ENCODE assay signal across 1 cellular context in the genomic region with DNA sequence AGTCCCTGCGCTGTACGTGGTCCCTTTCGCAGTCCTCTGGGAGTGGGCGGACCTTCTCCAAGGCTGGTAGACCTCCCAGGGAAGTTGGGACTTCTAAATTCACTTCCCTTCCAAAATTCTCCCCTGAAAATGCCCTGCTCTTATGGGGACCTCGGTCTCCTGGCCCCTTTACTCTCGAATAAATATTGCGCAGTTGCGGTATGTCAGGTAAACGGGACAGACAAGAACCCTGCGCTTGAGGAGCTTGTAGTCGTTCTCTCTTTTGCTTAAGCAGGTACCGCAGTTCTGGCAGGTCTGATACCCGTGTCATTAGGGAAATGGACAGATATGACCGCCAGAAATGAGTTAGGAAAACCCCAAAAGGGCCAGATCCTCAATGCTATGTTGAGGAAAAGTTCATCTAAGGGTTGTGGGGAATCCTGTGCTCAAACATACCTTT.
TF ChIP-seq lines count a peak whose summit lies in the region.

No MANE protein-coding gene starts in this region.

TF ChIP-seq in K562, 482 proteins besides CTCF, POLR2A, EP300 and RAD21 (continued from another document and continues in another):
- TF ChIP-seq, protein P1, sequence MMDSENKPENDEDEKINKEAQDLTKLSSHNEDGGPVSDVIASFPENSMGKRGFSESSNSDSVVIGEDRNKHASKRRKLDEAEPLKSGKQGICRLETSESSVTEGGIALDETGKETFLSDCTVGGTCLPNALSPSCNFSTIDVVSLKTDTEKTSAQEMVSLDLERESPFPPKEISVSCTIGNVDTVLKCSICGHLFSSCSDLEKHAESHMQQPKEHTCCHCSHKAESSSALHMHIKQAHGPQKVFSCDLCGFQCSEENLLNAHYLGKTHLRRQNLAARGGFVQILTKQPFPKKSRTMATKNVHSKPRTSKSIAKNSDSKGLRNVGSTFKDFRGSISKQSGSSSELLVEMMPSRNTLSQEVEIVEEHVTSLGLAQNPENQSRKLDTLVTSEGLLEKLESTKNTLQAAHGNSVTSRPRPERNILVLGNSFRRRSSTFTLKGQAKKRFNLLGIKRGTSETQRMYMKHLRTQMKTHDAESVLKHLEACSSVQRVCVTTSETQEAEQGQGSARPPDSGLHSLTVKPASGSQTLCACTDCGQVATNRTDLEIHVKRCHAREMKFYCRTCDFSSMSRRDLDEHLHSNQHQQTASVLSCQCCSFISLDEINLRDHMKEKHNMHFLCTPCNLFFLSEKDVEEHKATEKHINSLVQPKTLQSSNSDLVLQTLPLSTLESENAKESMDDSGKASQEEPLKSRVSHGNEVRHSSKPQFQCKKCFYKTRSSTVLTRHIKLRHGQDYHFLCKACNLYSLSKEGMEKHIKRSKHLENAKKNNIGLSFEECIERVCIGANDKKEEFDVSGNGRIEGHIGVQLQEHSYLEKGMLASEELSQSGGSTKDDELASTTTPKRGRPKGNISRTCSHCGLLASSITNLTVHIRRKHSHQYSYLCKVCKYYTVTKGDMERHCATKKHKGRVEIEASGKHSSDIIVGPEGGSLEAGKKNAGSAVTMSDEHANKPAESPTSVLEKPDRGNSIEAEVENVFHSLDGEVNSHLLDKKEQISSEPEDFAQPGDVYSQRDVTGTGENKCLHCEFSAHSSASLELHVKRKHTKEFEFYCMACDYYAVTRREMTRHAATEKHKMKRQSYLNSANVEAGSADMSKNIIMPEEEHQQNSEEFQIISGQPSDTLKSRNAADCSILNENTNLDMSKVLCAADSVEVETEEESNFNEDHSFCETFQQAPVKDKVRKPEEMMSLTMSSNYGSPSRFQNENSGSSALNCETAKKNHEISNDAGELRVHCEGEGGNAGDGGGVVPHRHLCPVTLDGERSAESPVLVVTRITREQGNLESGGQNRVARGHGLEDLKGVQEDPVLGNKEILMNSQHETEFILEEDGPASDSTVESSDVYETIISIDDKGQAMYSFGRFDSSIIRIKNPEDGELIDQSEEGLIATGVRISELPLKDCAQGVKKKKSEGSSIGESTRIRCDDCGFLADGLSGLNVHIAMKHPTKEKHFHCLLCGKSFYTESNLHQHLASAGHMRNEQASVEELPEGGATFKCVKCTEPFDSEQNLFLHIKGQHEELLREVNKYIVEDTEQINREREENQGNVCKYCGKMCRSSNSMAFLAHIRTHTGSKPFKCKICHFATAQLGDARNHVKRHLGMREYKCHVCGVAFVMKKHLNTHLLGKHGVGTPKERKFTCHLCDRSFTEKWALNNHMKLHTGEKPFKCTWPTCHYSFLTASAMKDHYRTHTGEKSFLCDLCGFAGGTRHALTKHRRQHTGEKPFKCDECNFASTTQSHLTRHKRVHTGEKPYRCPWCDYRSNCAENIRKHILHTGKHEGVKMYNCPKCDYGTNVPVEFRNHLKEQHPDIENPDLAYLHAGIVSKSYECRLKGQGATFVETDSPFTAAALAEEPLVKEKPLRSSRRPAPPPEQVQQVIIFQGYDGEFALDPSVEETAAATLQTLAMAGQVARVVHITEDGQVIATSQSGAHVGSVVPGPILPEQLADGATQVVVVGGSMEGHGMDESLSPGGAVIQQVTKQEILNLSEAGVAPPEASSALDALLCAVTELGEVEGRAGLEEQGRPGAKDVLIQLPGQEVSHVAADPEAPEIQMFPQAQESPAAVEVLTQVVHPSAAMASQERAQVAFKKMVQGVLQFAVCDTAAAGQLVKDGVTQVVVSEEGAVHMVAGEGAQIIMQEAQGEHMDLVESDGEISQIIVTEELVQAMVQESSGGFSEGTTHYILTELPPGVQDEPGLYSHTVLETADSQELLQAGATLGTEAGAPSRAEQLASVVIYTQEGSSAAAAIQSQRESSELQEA (IDR thresholded peaks at IDR 0.05; ENCODE audit: low read depth), result no peak
- TF ChIP-seq XRCC5 (IDR thresholded peaks at IDR 0.05; ENCODE audit: low read depth, low read length) (0 out of 2 replicates have a peak, but pooled peaks have one; percentile 36), ZEB2 (IDR thresholded peaks at IDR 0.05) (0 out of 2 replicates have a peak, but pooled peaks have one; percentile 2), HNRNPL (IDR thresholded peaks at IDR 0.05; ENCODE audit: low read depth, low read length) (no peak), BRCA1 (IDR thresholded peaks at IDR 0.05) (no peak), BRCA1 (CRISPR knock-in tag; IDR thresholded peaks at IDR 0.05) (0 out of 2 replicates have a peak, but pooled peaks have one; percentile 42), CTBP1 (IDR thresholded peaks at IDR 0.05; ENCODE audit: borderline replicate concordance) (no peak), PTRF (tag; IDR thresholded peaks at IDR 0.05) (no peak), RBM25 (IDR thresholded peaks at IDR 0.05; ENCODE audit: low read depth, low read length, severe bottlenecking) (no peak), ATF1 (CRISPR knock-in tag; IDR thresholded peaks at IDR 0.05) (no peak), ATF1 (tag; IDR thresholded peaks at IDR 0.05) (no peak), SREBF2 (CRISPR knock-in tag; IDR thresholded peaks at IDR 0.05) (0 out of 2 replicates have a peak, but pooled peaks have one; percentile 84), SRSF3 (IDR thresholded peaks at IDR 0.05; ENCODE audit: insufficient read depth, low read length) (peak; percentile 4; the same call in 1 of the 2 replicates), ZNF23 (CRISPR knock-in tag; IDR thresholded peaks at IDR 0.05) (no peak), NFRKB (IDR thresholded peaks at IDR 0.05; ENCODE audit: low read depth) (0 out of 2 replicates have a peak, but pooled peaks have one; percentile 48), POLR2B (IDR thresholded peaks at IDR 0.05; ENCODE audit: low read depth, partially characterized antibody) (no peak), NUFIP1 (IDR thresholded peaks at IDR 0.05; ENCODE audit: partially characterized antibody) (no peak), ZNF699 (CRISPR knock-in tag; IDR thresholded peaks at IDR 0.05; ENCODE audit: insufficient replicate concordance) (no peak), HNRNPH1 (optimal IDR thresholded peaks at IDR 0.05; ENCODE audit: low read depth, low read length) (no peak), RCOR1 (IDR thresholded peaks at IDR 0.05; ENCODE audit: borderline replicate concordance in 1 of 2, low read depth in 2 of 2, low read length in 2 of 2) (no peak), KLF16 (IDR thresholded peaks at IDR 0.05) (no peak)
- TF ChIP-seq, protein P2, sequence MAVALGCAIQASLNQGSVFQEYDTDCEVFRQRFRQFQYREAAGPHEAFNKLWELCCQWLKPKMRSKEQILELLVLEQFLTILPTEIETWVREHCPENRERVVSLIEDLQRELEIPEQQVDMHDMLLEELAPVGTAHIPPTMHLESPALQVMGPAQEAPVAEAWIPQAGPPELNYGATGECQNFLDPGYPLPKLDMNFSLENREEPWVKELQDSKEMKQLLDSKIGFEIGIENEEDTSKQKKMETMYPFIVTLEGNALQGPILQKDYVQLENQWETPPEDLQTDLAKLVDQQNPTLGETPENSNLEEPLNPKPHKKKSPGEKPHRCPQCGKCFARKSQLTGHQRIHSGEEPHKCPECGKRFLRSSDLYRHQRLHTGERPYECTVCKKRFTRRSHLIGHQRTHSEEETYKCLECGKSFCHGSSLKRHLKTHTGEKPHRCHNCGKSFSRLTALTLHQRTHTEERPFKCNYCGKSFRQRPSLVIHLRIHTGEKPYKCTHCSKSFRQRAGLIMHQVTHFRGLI (CRISPR knock-in tag; IDR thresholded peaks at IDR 0.05), result no peak
- TF ChIP-seq, protein P3, sequence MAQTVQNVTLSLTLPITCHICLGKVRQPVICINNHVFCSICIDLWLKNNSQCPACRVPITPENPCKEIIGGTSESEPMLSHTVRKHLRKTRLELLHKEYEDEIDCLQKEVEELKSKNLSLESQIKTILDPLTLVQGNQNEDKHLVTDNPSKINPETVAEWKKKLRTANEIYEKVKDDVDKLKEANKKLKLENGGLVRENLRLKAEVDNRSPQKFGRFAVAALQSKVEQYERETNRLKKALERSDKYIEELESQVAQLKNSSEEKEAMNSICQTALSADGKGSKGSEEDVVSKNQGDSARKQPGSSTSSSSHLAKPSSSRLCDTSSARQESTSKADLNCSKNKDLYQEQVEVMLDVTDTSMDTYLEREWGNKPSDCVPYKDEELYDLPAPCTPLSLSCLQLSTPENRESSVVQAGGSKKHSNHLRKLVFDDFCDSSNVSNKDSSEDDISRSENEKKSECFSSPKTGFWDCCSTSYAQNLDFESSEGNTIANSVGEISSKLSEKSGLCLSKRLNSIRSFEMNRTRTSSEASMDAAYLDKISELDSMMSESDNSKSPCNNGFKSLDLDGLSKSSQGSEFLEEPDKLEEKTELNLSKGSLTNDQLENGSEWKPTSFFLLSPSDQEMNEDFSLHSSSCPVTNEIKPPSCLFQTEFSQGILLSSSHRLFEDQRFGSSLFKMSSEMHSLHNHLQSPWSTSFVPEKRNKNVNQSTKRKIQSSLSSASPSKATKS (CRISPR knock-in tag; IDR thresholded peaks at IDR 0.05), result no peak
- TF ChIP-seq, protein P4, sequence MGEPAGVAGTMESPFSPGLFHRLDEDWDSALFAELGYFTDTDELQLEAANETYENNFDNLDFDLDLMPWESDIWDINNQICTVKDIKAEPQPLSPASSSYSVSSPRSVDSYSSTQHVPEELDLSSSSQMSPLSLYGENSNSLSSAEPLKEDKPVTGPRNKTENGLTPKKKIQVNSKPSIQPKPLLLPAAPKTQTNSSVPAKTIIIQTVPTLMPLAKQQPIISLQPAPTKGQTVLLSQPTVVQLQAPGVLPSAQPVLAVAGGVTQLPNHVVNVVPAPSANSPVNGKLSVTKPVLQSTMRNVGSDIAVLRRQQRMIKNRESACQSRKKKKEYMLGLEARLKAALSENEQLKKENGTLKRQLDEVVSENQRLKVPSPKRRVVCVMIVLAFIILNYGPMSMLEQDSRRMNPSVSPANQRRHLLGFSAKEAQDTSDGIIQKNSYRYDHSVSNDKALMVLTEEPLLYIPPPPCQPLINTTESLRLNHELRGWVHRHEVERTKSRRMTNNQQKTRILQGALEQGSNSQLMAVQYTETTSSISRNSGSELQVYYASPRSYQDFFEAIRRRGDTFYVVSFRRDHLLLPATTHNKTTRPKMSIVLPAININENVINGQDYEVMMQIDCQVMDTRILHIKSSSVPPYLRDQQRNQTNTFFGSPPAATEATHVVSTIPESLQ (CRISPR knock-in tag; IDR thresholded peaks at IDR 0.05), result peak; percentile 63; the same call in 1 of the 2 replicates
- TF ChIP-seq, protein P5, sequence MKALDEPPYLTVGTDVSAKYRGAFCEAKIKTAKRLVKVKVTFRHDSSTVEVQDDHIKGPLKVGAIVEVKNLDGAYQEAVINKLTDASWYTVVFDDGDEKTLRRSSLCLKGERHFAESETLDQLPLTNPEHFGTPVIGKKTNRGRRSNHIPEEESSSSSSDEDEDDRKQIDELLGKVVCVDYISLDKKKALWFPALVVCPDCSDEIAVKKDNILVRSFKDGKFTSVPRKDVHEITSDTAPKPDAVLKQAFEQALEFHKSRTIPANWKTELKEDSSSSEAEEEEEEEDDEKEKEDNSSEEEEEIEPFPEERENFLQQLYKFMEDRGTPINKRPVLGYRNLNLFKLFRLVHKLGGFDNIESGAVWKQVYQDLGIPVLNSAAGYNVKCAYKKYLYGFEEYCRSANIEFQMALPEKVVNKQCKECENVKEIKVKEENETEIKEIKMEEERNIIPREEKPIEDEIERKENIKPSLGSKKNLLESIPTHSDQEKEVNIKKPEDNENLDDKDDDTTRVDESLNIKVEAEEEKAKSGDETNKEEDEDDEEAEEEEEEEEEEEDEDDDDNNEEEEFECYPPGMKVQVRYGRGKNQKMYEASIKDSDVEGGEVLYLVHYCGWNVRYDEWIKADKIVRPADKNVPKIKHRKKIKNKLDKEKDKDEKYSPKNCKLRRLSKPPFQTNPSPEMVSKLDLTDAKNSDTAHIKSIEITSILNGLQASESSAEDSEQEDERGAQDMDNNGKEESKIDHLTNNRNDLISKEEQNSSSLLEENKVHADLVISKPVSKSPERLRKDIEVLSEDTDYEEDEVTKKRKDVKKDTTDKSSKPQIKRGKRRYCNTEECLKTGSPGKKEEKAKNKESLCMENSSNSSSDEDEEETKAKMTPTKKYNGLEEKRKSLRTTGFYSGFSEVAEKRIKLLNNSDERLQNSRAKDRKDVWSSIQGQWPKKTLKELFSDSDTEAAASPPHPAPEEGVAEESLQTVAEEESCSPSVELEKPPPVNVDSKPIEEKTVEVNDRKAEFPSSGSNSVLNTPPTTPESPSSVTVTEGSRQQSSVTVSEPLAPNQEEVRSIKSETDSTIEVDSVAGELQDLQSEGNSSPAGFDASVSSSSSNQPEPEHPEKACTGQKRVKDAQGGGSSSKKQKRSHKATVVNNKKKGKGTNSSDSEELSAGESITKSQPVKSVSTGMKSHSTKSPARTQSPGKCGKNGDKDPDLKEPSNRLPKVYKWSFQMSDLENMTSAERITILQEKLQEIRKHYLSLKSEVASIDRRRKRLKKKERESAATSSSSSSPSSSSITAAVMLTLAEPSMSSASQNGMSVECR (CRISPR knock-in tag; IDR thresholded peaks at IDR 0.05), result 0 out of 2 replicates have a peak, but pooled peaks have one; percentile 7
- TF ChIP-seq, protein P6, sequence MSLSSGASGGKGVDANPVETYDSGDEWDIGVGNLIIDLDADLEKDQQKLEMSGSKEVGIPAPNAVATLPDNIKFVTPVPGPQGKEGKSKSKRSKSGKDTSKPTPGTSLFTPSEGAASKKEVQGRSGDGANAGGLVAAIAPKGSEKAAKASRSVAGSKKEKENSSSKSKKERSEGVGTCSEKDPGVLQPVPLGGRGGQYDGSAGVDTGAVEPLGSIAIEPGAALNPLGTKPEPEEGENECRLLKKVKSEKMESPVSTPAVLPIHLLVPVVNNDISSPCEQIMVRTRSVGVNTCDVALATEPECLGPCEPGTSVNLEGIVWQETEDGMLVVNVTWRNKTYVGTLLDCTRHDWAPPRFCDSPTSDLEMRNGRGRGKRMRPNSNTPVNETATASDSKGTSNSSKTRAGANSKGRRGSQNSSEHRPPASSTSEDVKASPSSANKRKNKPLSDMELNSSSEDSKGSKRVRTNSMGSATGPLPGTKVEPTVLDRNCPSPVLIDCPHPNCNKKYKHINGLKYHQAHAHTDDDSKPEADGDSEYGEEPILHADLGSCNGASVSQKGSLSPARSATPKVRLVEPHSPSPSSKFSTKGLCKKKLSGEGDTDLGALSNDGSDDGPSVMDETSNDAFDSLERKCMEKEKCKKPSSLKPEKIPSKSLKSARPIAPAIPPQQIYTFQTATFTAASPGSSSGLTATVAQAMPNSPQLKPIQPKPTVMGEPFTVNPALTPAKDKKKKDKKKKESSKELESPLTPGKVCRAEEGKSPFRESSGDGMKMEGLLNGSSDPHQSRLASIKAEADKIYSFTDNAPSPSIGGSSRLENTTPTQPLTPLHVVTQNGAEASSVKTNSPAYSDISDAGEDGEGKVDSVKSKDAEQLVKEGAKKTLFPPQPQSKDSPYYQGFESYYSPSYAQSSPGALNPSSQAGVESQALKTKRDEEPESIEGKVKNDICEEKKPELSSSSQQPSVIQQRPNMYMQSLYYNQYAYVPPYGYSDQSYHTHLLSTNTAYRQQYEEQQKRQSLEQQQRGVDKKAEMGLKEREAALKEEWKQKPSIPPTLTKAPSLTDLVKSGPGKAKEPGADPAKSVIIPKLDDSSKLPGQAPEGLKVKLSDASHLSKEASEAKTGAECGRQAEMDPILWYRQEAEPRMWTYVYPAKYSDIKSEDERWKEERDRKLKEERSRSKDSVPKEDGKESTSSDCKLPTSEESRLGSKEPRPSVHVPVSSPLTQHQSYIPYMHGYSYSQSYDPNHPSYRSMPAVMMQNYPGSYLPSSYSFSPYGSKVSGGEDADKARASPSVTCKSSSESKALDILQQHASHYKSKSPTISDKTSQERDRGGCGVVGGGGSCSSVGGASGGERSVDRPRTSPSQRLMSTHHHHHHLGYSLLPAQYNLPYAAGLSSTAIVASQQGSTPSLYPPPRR (CRISPR knock-in tag; IDR thresholded peaks at IDR 0.05; ENCODE audit: borderline replicate concordance), result no peak
- TF ChIP-seq, protein P7, sequence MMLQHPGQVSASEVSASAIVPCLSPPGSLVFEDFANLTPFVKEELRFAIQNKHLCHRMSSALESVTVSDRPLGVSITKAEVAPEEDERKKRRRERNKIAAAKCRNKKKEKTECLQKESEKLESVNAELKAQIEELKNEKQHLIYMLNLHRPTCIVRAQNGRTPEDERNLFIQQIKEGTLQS (IDR thresholded peaks at IDR 0.05), result no peak
- TF ChIP-seq, protein P7 (CRISPR knock-in tag; conservative IDR thresholded peaks at IDR 0.05), result 0 out of 2 replicates have a peak, but pooled peaks have one; percentile 4
